In the genomic region with DNA sequence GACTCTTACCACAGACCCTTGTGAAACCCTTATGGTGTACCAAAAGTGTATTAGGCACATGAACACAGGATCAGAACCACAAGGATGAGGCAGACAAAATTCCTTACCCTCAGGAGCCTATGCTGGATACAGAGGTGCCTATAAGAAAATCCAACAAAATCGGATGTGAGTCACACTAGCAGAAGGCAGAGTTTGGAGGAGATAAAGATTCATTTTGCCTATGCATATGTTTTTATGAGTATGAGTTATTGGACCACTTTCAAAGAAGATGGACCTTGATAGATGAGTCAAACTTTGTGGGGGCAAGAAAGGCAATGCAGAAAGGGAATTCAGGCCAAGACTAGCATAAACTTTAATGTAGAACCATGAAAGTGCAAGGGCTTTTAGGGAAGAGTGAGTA, we compare ENCODE assay signal across 23 cellular contexts. TPM values are rescaled to one million over a fixed set of nuclear protein-coding genes. Genes with fewer than 3 reads are reported as not detected.
"Had no signal": no experiment of that assay in that cellular context is flagged by ENCODE, and none has a peak within 500 bp of the region (broad histone marks: within the 10 kb centered on the region; RNA-seq: fewer than 3 reads in every experiment).

No MANE protein-coding gene starts in this region.

- H3K36me3 ChIP-seq: gastrocnemius medialis, left lung, tibial artery had no signal

- H3K27me3 Mint-ChIP-seq: progenitor cell of endocrine pancreas had no signal

- H3K4me1 Mint-ChIP-seq: activated B cell treated with CpG ODN at 0.5 μM for 24 hours; activated T-helper 17 cell treated with anti-CD3 and anti-CD28 coated beads, Interleukin-2, amount 50 U/mL, for 72 hours had no signal

- H3K4me3 Mint-ChIP-seq: activated B cell treated with CpG ODN at 0.5 μM for 24 hours; activated CD4-positive, alpha-beta memory T cell treated with anti-CD3 and anti-CD28 coated beads, Interleukin-2, amount 10 ng/mL, durations not matched to agents 7 days and 5 days; activated CD8-positive, alpha-beta memory T cell treated with anti-CD3 and anti-CD28 coated beads, Interleukin-2, amount 10 ng/mL, durations not matched to agents 7 days and 5 days; activated naive CD8-positive, alpha-beta T cell treated with anti-CD3 and anti-CD28 coated beads, Interleukin-2, amount 10 ng/mL, durations not matched to agents 7 days and 5 days; activated T-helper 17 cell treated with anti-CD3 and anti-CD28 coated beads, Interleukin-2, amount 50 U/mL, for 72 hours; endodermal cell; T-helper 2 cell treated with Interferon-gamma antibody and Interleukin-4, amounts not matched to agents 5 μg/mL and 100 μg/mL, for 36 hours had no signal

- H3K27ac ChIP-seq: body of pancreas, gastrocnemius medialis, left lung, tibial artery had no signal

- H3K27me3 ChIP-seq: body of pancreas, gastrocnemius medialis had no signal

- H3K27ac Mint-ChIP-seq: activated B cell treated with CpG ODN at 0.5 μM for 24 hours; activated CD4-positive, alpha-beta memory T cell treated with anti-CD3 and anti-CD28 coated beads, Interleukin-2, amount 10 ng/mL, durations not matched to agents 7 days and 5 days; activated CD8-positive, alpha-beta memory T cell treated with anti-CD3 and anti-CD28 coated beads, Interleukin-2, amount 10 ng/mL, durations not matched to agents 7 days and 5 days; activated naive CD8-positive, alpha-beta T cell treated with anti-CD3 and anti-CD28 coated beads, Interleukin-2, amount 10 ng/mL, durations not matched to agents 7 days and 5 days; activated T-helper 17 cell treated with anti-CD3 and anti-CD28 coated beads, Interleukin-2, amount 50 U/mL, for 72 hours; endodermal cell; progenitor cell of endocrine pancreas; T-helper 2 cell treated with Interferon-gamma antibody and Interleukin-4, amounts not matched to agents 5 μg/mL and 100 μg/mL, for 36 hours had no signal

- H3K4me1 ChIP-seq: body of pancreas, gastrocnemius medialis, tibial artery had no signal

- H3K4me3 ChIP-seq: body of pancreas, gastrocnemius medialis, left lung, tibial artery had no signal

- H3K9me3 ChIP-seq: body of pancreas, gastrocnemius medialis, left lung, tibial artery had no signal

- H3K36me3 Mint-ChIP-seq: activated CD8-positive, alpha-beta memory T cell treated with anti-CD3 and anti-CD28 coated beads, Interleukin-2, amount 10 ng/mL, durations not matched to agents 7 days and 5 days; activated naive CD8-positive, alpha-beta T cell treated with anti-CD3 and anti-CD28 coated beads, Interleukin-2, amount 10 ng/mL, durations not matched to agents 7 days and 5 days had no signal

- H3K9me3 Mint-ChIP-seq: activated B cell treated with CpG ODN at 0.5 μM for 24 hours; activated CD4-positive, alpha-beta memory T cell treated with anti-CD3 and anti-CD28 coated beads, Interleukin-2, amount 10 ng/mL, durations not matched to agents 7 days and 5 days; activated naive CD8-positive, alpha-beta T cell treated with anti-CD3 and anti-CD28 coated beads, Interleukin-2, amount 10 ng/mL, durations not matched to agents 7 days and 5 days; activated T-helper 17 cell treated with anti-CD3 and anti-CD28 coated beads, Interleukin-2, amount 50 U/mL, for 72 hours; endodermal cell; T-helper 2 cell treated with Interferon-gamma antibody and Interleukin-4, amounts not matched to agents 5 μg/mL and 100 μg/mL, for 36 hours had no signal

- DNase-seq: activated B cell treated with CpG ODN at 0.5 μM for 24 hours; activated CD4-positive, alpha-beta memory T cell treated with anti-CD3 and anti-CD28 coated beads, Interleukin-2, amount 10 ng/mL, durations not matched to agents 7 days and 5 days; activated CD4-positive, alpha-beta T cell treated with anti-CD3 and anti-CD28 coated beads for 4 hours; activated CD8-positive, alpha-beta memory T cell treated with anti-CD3 and anti-CD28 coated beads, Interleukin-2, amount 10 ng/mL, durations not matched to agents 7 days and 5 days; activated naive CD4-positive, alpha-beta T cell treated with Interleukin-2 at 50 U/mL for 16 hours; activated naive CD8-positive, alpha-beta T cell treated with anti-CD3 and anti-CD28 coated beads, Interleukin-2, amount 10 ng/mL, durations not matched to agents 7 days and 5 days; activated T-cell treated with anti-CD3 and anti-CD28 coated beads, Interleukin-2, amount 50 U/mL, for 1 hour; body of pancreas; central memory CD4-positive, alpha-beta T cell; endodermal cell; gastrocnemius medialis; head of caudate nucleus; left lung; occipital lobe; stimulated activated CD4-positive, alpha-beta T cell treated with anti-CD3 and anti-CD28 coated beads, Interleukin-2, amount 100 ng/mL, for 24 hours; stimulated activated naive CD8-positive, alpha-beta T cell treated with anti-CD3 and anti-CD28 coated beads, Interleukin-15, Interleukin-2, amounts not matched to agents 100 U/mL and 50 U/mL, for 24 hours; substantia nigra; tibial artery had no signal

- ATAC-seq: activated CD8-positive, alpha-beta memory T cell treated with anti-CD3 and anti-CD28 coated beads, Interleukin-2, amount 10 ng/mL, durations not matched to agents 7 days and 5 days; activated T-helper 17 cell treated with anti-CD3 and anti-CD28 coated beads, Interleukin-2, amount 50 U/mL, for 72 hours; body of pancreas; gastrocnemius medialis; left lung; stimulated activated naive CD8-positive, alpha-beta T cell treated with anti-CD3 and anti-CD28 coated beads, Interleukin-15, Interleukin-2, amounts not matched to agents 100 U/mL and 50 U/mL, for 24 hours had no signal

RNA-seq across cellular contexts. Expression of a gene that starts 17.0 kb away (rescaled TPM):
- total RNA-seq: activated B cell treated with CpG ODN at 0.5 μM for 24 hours; activated CD4-positive, alpha-beta memory T cell treated with anti-CD3 and anti-CD28 coated beads, Interleukin-2, amount 10 ng/mL, durations not matched to agents 7 days and 5 days; activated CD8-positive, alpha-beta memory T cell treated with anti-CD3 and anti-CD28 coated beads, Interleukin-2, amount 10 ng/mL, durations not matched to agents 7 days and 5 days; activated naive CD8-positive, alpha-beta T cell treated with anti-CD3 and anti-CD28 coated beads, Interleukin-2, amount 10 ng/mL, durations not matched to agents 7 days and 5 days; lung microvascular endothelial cell; skeletal muscle tissue had no signal
